Comparison of ENCODE assay signal across 9 cellular contexts in genomic region chr18:55401638-55402191, GRCh38.
A peak's percentile ranks its signal among the peaks of the same experiment; 100 is the strongest.
DNase-seq lines count a peak whose midpoint lies in the region; ATAC-seq lines count a peak whose summit lies in the region.
"Had no signal": no experiment of that assay in that cellular context is flagged by ENCODE, and none has a peak within 500 bp of the region (broad histone marks: within the 10 kb centered on the region; RNA-seq: fewer than 3 reads in every experiment).

No MANE protein-coding gene starts in this region.

- H3F3A ChIP-seq in GM23248 (ENCODE audit: insufficient read depth): peaks cover 59% of the 10 kb centered on the region

- peak overlapping the region; percentile 98 for H3K4me2 ChIP-seq in GM23248 (ENCODE audit: unreplicated experiment)
- H3K4me2 ChIP-seq in skeletal muscle satellite cell (ENCODE audit: low read length): peak overlapping the region; percentile 89

- H3K9me3 ChIP-seq in GM23248 (ENCODE audit: low read depth) (no peaks in the 10 kb centered on the region), skeletal muscle satellite cell (replicated peaks; ENCODE audit: low read length) (no peaks in the 10 kb centered on the region)

- H3K27me3 ChIP-seq in GM23248 (replicated peaks; ENCODE audit: insufficient read depth) (no peaks in the 10 kb centered on the region), skeletal muscle satellite cell (ENCODE audit: control insufficient read depth, insufficient read depth, low read length) (no peaks in the 10 kb centered on the region)

- peak overlapping the region; percentile 74 for H2AFZ ChIP-seq in GM23248

- H3K4me1 ChIP-seq in GM23248 (ENCODE audit: insufficient read depth) (peaks cover 57% of the 10 kb centered on the region), skeletal muscle satellite cell (ENCODE audit: control insufficient read depth, insufficient read depth, low read length) (peaks cover 70% of the 10 kb centered on the region)

- H3K27ac ChIP-seq in GM23248: peak overlapping the region; percentile 88
- peak overlapping the region; percentile 81 for H3K27ac ChIP-seq in caudate nucleus (ENCODE audit: low read depth, low read length)

- DNase-seq in GM23248: peak; percentile 95
- peak in 9 of 61 donors; percentile 19 to 66 (median 40) for DNase-seq in caudate nucleus (lab: John Stamatoyannopoulos, UW)
- peak; percentile 95 for DNase-seq in islet precursor cell
- no peak for DNase-seq in NCI-H510A treated with DMSO at 0.1 percent for 48 hours (lab: John Stamatoyannopoulos, UW)
- DNase-seq in NK-92 treated with Interleukin-12 subunit alpha and Interleukin-12 subunit beta, amount 100 ng/mL, for 24 hours (lab: John Stamatoyannopoulos, UW): no peak
- DNase-seq: NCI-H345 had no signal

- in situ Hi-C loops in GM23248 (cut with MboI): loop anchor here (25.0 kb wide), 1 partner anchor 1161 kb away; no protein-coding TSS in a partner anchor

- H3K4me3 ChIP-seq in GM23248 (peak overlapping the region; percentile 79), skeletal muscle satellite cell (ENCODE audit: low read length) (peak overlapping the region; percentile 68)

- 0 to 1% methylated on average over 12 of the region's 12 CpGs for WGBS in GM23248 (ENCODE audit: low coverage in 1 of 2, low lambda C conversion rate in 2 of 2, missing lambda C conversion rate in 2 of 2), 2 experiments

- no peaks in the 10 kb centered on the region for H4K20me1 ChIP-seq in GM23248 (ENCODE audit: insufficient read depth)

- peaks cover 79% of the 10 kb centered on the region for H3K79me2 ChIP-seq in GM23248 (ENCODE audit: insufficient read depth)

- H3K9ac ChIP-seq in GM23248 (peak overlapping the region; percentile 80), skeletal muscle satellite cell (ENCODE audit: low read depth, low read length) (peak overlapping the region; percentile 73)

- no peaks in the 10 kb centered on the region for H3K9me2 ChIP-seq in GM23248 (ENCODE audit: insufficient read depth)

- ATAC-seq in HG03378 (IDR thresholded peaks at IDR 0.05; ENCODE audit: unreplicated experiment) (no peak), GM21529 (IDR thresholded peaks at IDR 0.05; ENCODE audit: unreplicated experiment) (no peak)

- H3K36me3 ChIP-seq in GM23248 (ENCODE audit: low read depth): no peaks in the 10 kb centered on the region
- H3K36me3 ChIP-seq in skeletal muscle satellite cell (ENCODE audit: insufficient read depth, low read length): no peaks in the 10 kb centered on the region

Comparison
In these comparisons a context has a peak if more than half of its experiments do, and no peak if none do; other contexts are left out.
1. DNase-seq: peak in GM23248 (single experiment) and islet precursor cell (single experiment); none in NCI-H510A treated with DMSO at 0.1 percent for 48 hours (single experiment) and NK-92 treated with Interleukin-12 subunit alpha and Interleukin-12 subunit beta, amount 100 ng/mL, for 24 hours (single experiment).